8 cellular contexts compared by ENCODE assay signal in the genomic region with DNA sequence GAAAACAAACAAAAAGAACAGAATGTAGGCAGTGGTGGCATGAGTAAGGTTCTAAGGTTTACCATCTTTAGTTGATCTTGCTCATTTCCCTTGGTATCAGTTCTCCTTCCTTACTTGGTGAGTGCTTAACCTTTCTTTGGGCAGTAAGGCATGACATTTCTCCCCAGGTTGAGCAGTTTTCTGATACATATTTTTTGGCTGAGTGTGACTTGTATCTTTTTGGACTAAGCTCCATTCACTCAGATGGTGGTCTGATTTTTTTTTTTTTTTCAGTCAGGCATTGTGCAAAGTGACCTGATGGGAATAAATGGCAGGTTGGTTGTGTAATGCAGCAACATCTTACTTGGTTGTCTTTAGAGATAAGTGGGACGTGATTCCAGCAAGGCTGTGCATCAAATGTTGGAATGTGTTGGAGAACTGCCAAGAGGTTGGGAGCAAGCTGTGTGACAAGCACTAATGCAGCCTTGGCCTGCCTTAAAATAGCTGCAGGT. TPM values are rescaled to one million over a fixed set of nuclear protein-coding genes. Genes with fewer than 3 reads are reported as not detected.
DNase-seq lines count a peak whose midpoint lies in the region; ATAC-seq and TF ChIP-seq lines count a peak whose summit lies in the region.

No MANE protein-coding gene starts in this region.

- H3K36me3 ChIP-seq in lower lobe of right lung = no peaks in the 10 kb centered on the region
- H3K36me3 ChIP-seq in CD8-positive, alpha-beta T cell (ENCODE audit: insufficient read depth, low read length) = no peaks in the 10 kb centered on the region

- H3K4me1 ChIP-seq in lower lobe of right lung = peaks cover 84% of the 10 kb centered on the region
- H3K4me1 ChIP-seq in CD8-positive, alpha-beta T cell (ENCODE audit: insufficient read depth, low read length) = no peaks in the 10 kb centered on the region

- H3K27ac Mint-ChIP-seq in WTC11 = peak overlapping the region; percentile 11; the same call in 1 of the 2 replicates
- H3K27ac Mint-ChIP-seq in glutamatergic neuron (ENCODE audit: unreplicated experiment) = no peak overlapping the region
- no peak overlapping the region for H3K27ac Mint-ChIP-seq in CD8-positive, alpha-beta T cell

- peak overlapping the region; percentile 65 for H3K27ac ChIP-seq in lower lobe of right lung
- no peak overlapping the region for H3K27ac ChIP-seq in CD8-positive, alpha-beta T cell (ENCODE audit: low read depth, low read length)

- H3K27me3 ChIP-seq in lower lobe of right lung (ENCODE audit: low read depth) = no peaks in the 10 kb centered on the region
- no peaks in the 10 kb centered on the region for H3K27me3 ChIP-seq in CD8-positive, alpha-beta T cell (ENCODE audit: insufficient read depth, low read length)

- H3K4me1 Mint-ChIP-seq in WTC11 = peaks cover 44% of the 10 kb centered on the region
- peaks cover 58% of the 10 kb centered on the region for H3K4me1 Mint-ChIP-seq in glutamatergic neuron (ENCODE audit: low read depth, unreplicated experiment)
- H3K4me1 Mint-ChIP-seq in CD8-positive, alpha-beta T cell (ENCODE audit: low read depth) = no peaks in the 10 kb centered on the region

- no peaks in the 10 kb centered on the region for H3K9me3 ChIP-seq in lower lobe of right lung
- no peaks in the 10 kb centered on the region for H3K9me3 ChIP-seq in CD8-positive, alpha-beta T cell (ENCODE audit: low read length)

- H3K9me3 Mint-ChIP-seq in WTC11 = no peaks in the 10 kb centered on the region
- H3K9me3 Mint-ChIP-seq in glutamatergic neuron (ENCODE audit: unreplicated experiment) = peaks cover 2% of the 10 kb centered on the region
- no peaks in the 10 kb centered on the region for H3K9me3 Mint-ChIP-seq in CD8-positive, alpha-beta T cell

- ATAC-seq in HG03378 (IDR thresholded peaks at IDR 0.05; ENCODE audit: unreplicated experiment) (peak; percentile 89), WTC11 (no peak), lower lobe of right lung (peak in 1 of 2 donors; percentile 28)
- ATAC-seq in CD8-positive, alpha-beta T cell = no peak

- intact Hi-C loops in lower lobe of right lung (cut with DNase I) = no loop called here
- intact Hi-C loops in CD8-positive, alpha-beta T cell (cut with DNase I, micrococcal nuclease) = no loop called here

- TF ChIP-seq CTCF in WTC11 (IDR thresholded peaks at IDR 0.05) (no peak), lower lobe of right lung (IDR thresholded peaks at IDR 0.05) (no peak), glutamatergic neuron (IDR thresholded peaks at IDR 0.05; ENCODE audit: partially characterized antibody, unreplicated experiment) (no peak)
- TF ChIP-seq CTCF in CD8-positive, alpha-beta T cell (IDR thresholded peaks at IDR 0.05) = no peak

- H3K36me3 Mint-ChIP-seq in WTC11 = no peaks in the 10 kb centered on the region
- H3K36me3 Mint-ChIP-seq in glutamatergic neuron (ENCODE audit: unreplicated experiment) = no peaks in the 10 kb centered on the region
- H3K36me3 Mint-ChIP-seq in CD8-positive, alpha-beta T cell = no peaks in the 10 kb centered on the region

- DNase-seq in NCI-H510A treated with DMSO at 0.1 percent for 48 hours (lab: John Stamatoyannopoulos, UW) = peak; percentile 20
- no peak for DNase-seq in NCI-H510A (lab: John Stamatoyannopoulos, UW)
- DNase-seq in WTC11 (ENCODE audit: low spot score) = no peak
- DNase-seq in lower lobe of right lung = no peak
- DNase-seq in glutamatergic neuron = no peak
- no peak for DNase-seq in CD8-positive, alpha-beta T cell
- no peak for DNase-seq in NK-92 (lab: John Stamatoyannopoulos, UW; ENCODE audit: unreplicated experiment)

- no peak overlapping the region for H3K4me3 ChIP-seq in lower lobe of right lung
- no peak overlapping the region for H3K4me3 ChIP-seq in CD8-positive, alpha-beta T cell (ENCODE audit: low read depth, low read length)

- CTCF ChIA-PET in WTC11 (lab: Charles Lee) = interaction anchor here (0.7 to 1.8 kb wide), 3 partner anchors 31 to 194 kb away, joined by 3 to 5 read pairs (median 4); no protein-coding TSS in a partner anchor
- CTCF ChIA-PET in CD8-positive, alpha-beta T cell (lab: Charles Lee) = interaction anchor here (0.6 to 1.0 kb wide), 4 partner anchors 193 to 707 kb away, joined by 3 to 5 read pairs (median 4); no protein-coding TSS in a partner anchor

- no peaks in the 10 kb centered on the region for H3K27me3 Mint-ChIP-seq in WTC11 (ENCODE audit: low read depth)
- peaks cover 3% of the 10 kb centered on the region for H3K27me3 Mint-ChIP-seq in glutamatergic neuron (ENCODE audit: unreplicated experiment)
- peaks cover 5% of the 10 kb centered on the region for H3K27me3 Mint-ChIP-seq in CD8-positive, alpha-beta T cell (ENCODE audit: low read depth)

- POLR2A ChIA-PET in WTC11 (lab: Charles Lee) = interaction anchor here (1.0 kb wide), 1 partner anchor 17 kb away, joined by 6 read pairs; no protein-coding TSS in a partner anchor
- POLR2A ChIA-PET in CD8-positive, alpha-beta T cell (lab: Charles Lee) = no interaction called here

- H3K4me3 Mint-ChIP-seq in WTC11 = no peak overlapping the region
- no peak overlapping the region for H3K4me3 Mint-ChIP-seq in glutamatergic neuron (ENCODE audit: unreplicated experiment)
- H3K4me3 Mint-ChIP-seq in CD8-positive, alpha-beta T cell = no peak overlapping the region

TF ChIP-seq in WTC11, 78 proteins besides CTCF, POLR2A, EP300 and RAD21:
- TF ChIP-seq HMGA2 (CRISPR knock-in tag; IDR thresholded peaks at IDR 0.05) (no peak), NR1H2 (CRISPR knock-in tag; IDR thresholded peaks at IDR 0.05) (no peak), ETV6 (CRISPR knock-in tag; IDR thresholded peaks at IDR 0.05) (no peak), GRHL2 (CRISPR knock-in tag; IDR thresholded peaks at IDR 0.05; ENCODE audit: insufficient replicate concordance, severe bottlenecking) (no peak), ZNF396 (CRISPR knock-in tag; IDR thresholded peaks at IDR 0.05; ENCODE audit: borderline replicate concordance) (no peak), JAZF1 (CRISPR knock-in tag; IDR thresholded peaks at IDR 0.05) (no peak), PRRX2 (CRISPR knock-in tag; IDR thresholded peaks at IDR 0.05) (no peak), RORB (CRISPR knock-in tag; IDR thresholded peaks at IDR 0.05) (no peak), ZNF423 (CRISPR knock-in tag; IDR thresholded peaks at IDR 0.05) (no peak), MXD4 (CRISPR knock-in tag; IDR thresholded peaks at IDR 0.05; ENCODE audit: borderline replicate concordance) (no peak), EMX1 (CRISPR knock-in tag; IDR thresholded peaks at IDR 0.05) (no peak)
- TF ChIP-seq, protein P1, sequence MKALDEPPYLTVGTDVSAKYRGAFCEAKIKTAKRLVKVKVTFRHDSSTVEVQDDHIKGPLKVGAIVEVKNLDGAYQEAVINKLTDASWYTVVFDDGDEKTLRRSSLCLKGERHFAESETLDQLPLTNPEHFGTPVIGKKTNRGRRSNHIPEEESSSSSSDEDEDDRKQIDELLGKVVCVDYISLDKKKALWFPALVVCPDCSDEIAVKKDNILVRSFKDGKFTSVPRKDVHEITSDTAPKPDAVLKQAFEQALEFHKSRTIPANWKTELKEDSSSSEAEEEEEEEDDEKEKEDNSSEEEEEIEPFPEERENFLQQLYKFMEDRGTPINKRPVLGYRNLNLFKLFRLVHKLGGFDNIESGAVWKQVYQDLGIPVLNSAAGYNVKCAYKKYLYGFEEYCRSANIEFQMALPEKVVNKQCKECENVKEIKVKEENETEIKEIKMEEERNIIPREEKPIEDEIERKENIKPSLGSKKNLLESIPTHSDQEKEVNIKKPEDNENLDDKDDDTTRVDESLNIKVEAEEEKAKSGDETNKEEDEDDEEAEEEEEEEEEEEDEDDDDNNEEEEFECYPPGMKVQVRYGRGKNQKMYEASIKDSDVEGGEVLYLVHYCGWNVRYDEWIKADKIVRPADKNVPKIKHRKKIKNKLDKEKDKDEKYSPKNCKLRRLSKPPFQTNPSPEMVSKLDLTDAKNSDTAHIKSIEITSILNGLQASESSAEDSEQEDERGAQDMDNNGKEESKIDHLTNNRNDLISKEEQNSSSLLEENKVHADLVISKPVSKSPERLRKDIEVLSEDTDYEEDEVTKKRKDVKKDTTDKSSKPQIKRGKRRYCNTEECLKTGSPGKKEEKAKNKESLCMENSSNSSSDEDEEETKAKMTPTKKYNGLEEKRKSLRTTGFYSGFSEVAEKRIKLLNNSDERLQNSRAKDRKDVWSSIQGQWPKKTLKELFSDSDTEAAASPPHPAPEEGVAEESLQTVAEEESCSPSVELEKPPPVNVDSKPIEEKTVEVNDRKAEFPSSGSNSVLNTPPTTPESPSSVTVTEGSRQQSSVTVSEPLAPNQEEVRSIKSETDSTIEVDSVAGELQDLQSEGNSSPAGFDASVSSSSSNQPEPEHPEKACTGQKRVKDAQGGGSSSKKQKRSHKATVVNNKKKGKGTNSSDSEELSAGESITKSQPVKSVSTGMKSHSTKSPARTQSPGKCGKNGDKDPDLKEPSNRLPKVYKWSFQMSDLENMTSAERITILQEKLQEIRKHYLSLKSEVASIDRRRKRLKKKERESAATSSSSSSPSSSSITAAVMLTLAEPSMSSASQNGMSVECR (CRISPR knock-in tag; IDR thresholded peaks at IDR 0.05; ENCODE audit: borderline replicate concordance) = no peak
- TF ChIP-seq, protein P2, sequence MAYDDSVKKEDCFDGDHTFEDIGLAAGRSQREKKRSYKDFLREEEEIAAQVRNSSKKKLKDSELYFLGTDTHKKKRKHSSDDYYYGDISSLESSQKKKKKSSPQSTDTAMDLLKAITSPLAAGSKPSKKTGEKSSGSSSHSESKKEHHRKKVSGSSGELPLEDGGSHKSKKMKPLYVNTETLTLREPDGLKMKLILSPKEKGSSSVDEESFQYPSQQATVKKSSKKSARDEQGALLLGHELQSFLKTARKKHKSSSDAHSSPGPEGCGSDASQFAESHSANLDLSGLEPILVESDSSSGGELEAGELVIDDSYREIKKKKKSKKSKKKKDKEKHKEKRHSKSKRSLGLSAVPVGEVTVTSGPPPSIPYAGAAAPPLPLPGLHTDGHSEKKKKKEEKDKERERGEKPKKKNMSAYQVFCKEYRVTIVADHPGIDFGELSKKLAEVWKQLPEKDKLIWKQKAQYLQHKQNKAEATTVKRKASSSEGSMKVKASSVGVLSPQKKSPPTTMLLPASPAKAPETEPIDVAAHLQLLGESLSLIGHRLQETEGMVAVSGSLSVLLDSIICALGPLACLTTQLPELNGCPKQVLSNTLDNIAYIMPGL (CRISPR knock-in tag; IDR thresholded peaks at IDR 0.05) = no peak
- TF ChIP-seq, protein P3, sequence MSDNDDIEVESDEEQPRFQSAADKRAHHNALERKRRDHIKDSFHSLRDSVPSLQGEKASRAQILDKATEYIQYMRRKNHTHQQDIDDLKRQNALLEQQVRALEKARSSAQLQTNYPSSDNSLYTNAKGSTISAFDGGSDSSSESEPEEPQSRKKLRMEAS (CRISPR knock-in tag; IDR thresholded peaks at IDR 0.05) = no peak
TF ChIP-seq in WTC11: peak in this region for 0.

RNA-seq across cellular contexts. Expression of a gene that starts 15.1 kb away (rescaled TPM):
- 171 to 204 TPM (median 172 TPM) in 3 replicates for total RNA-seq in WTC11 (2021)
- total RNA-seq in lower lobe of right lung = 601 TPM
- total RNA-seq in glutamatergic neuron (ENCODE audit: unreplicated experiment) = 385 TPM
- 100 to 1,000 TPM; 268 to 278 TPM for total RNA-seq in CD8-positive, alpha-beta T cell
